ENCODE assay signal across 7 cellular contexts in genomic region chr1:185317886-185318310, GRCh38.
DNase-seq lines count a peak whose midpoint lies in the region; ATAC-seq lines count a peak whose summit lies in the region.

No MANE protein-coding gene starts in this region.

- H3K9me3 ChIP-seq in mucosa of rectum (ENCODE audit: control insufficient read depth in 2 of 2, low read length in 2 of 2): no peaks in the 10 kb centered on the region

- no peaks in the 10 kb centered on the region for H3K36me3 ChIP-seq in mucosa of rectum (ENCODE audit: control insufficient read depth in 2 of 2, insufficient read depth in 2 of 2, low read length in 2 of 2)

- H3K27ac ChIP-seq in mucosa of rectum (ENCODE audit: low read depth in 2 of 2, low read length in 2 of 2): peak overlapping the region; percentile 99

- peaks cover 14 to 30% of the 10 kb centered on the region in 2 donors for H3K4me1 ChIP-seq in mucosa of rectum (ENCODE audit: control insufficient read depth in 2 of 2, insufficient read depth in 2 of 2, low read length in 2 of 2)

- ATAC-seq in GM18511 (IDR thresholded peaks at IDR 0.05; ENCODE audit: unreplicated experiment) (peak; percentile 47), HG02678 (IDR thresholded peaks at IDR 0.05; ENCODE audit: unreplicated experiment) (peak; percentile 37)

- H3K4me3 ChIP-seq in mucosa of rectum (ENCODE audit: low read length in 2 of 2): peak overlapping the region; percentile 96 to 99

- DNase-seq in NCI-H146 treated with DMSO at 0.1 percent for 48 hours (lab: John Stamatoyannopoulos, UW; ENCODE audit: unreplicated experiment): peak; percentile 57
- DNase-seq in activated CD4-positive, alpha-beta T cell treated with anti-CD3 and anti-CD28 coated beads for 48 hours: peak; percentile 79
- DNase-seq in effector CD4-positive, alpha-beta T cell: peak; percentile 68
- DNase-seq in stimulated activated CD8-positive, alpha-beta memory T cell treated with anti-CD3 and anti-CD28 coated beads, Interleukin-7, amount 100 ng/mL, for 48 hours (ENCODE audit: extremely low read depth in 1 of 2, low read depth in 1 of 2): peak; percentile 50 to 60

- H3K27me3 ChIP-seq in mucosa of rectum (ENCODE audit: control insufficient read depth in 2 of 2, insufficient read depth in 2 of 2, low read length in 2 of 2): no peaks in the 10 kb centered on the region

- peak overlapping the region; percentile 83 to 88 for H3K9ac ChIP-seq in mucosa of rectum (ENCODE audit: low read depth in 1 of 2, low read length in 2 of 2)

Comparison
In these comparisons a context has a peak if more than half of its experiments do, and no peak if none do; other contexts are left out.
1. Peak in every context shown above with its lines: DNase-seq, ATAC-seq, H3K4me3 ChIP-seq and H3K27ac ChIP-seq.